31 cellular contexts compared by ENCODE assay signal in genomic region chr14:23622990-23623389, GRCh38. TPM values are rescaled to one million over a fixed set of nuclear protein-coding genes. Genes with fewer than 3 reads are reported as not detected.
"Had no signal": no experiment of that assay in that cellular context is flagged by ENCODE, and none has a peak within 500 bp of the region (broad histone marks: within the 10 kb centered on the region; RNA-seq: fewer than 3 reads in every experiment).

No MANE protein-coding gene starts in this region.

- H3K4me1 ChIP-seq: neural progenitor cell, parathyroid adenoma, psoas muscle, spleen, suprapubic skin, testis, tibial artery, transverse colon, uterus had no signal

- H3K27me3 ChIP-seq: neural progenitor cell, ovary, spleen, testis, transverse colon, upper lobe of right lung, uterus had no signal

- H3K9ac ChIP-seq: neural progenitor cell, parathyroid adenoma had no signal

- H3K9me3 ChIP-seq: ovary, psoas muscle, suprapubic skin, testis, tibial artery, upper lobe of right lung, uterus had no signal

- ATAC-seq: natural killer cell; psoas muscle; right cardiac atrium; sciatic nerve; stimulated activated memory B cell treated with anti-CD40 and anti-IgM and Interleukin-4, amounts not matched to agents 10 μg/mL and 1 μg/mL and 100 μg/mL, for 72 hours; stimulated activated naive CD8-positive, alpha-beta T cell treated with anti-CD3 and anti-CD28 coated beads, Interleukin-15, amount 100 ng/mL, for 72 hours; stimulated activated naive CD8-positive, alpha-beta T cell treated with anti-CD3 and anti-CD28 coated beads, Interleukin-15, Interleukin-2, amounts not matched to agents 100 U/mL and 50 U/mL, for 24 hours; upper lobe of right lung had no signal

- H3K27ac ChIP-seq: neural progenitor cell, ovary, parathyroid adenoma, psoas muscle, skin epidermis, spleen, suprapubic skin, testis, tibial artery, transverse colon, upper lobe of right lung, uterus had no signal

- DNase-seq: natural killer cell; occipital lobe; ovary; posterior cingulate gyrus; psoas muscle; right cardiac atrium; spleen; stimulated activated CD4-positive, alpha-beta T cell treated with anti-CD3 and anti-CD28 coated beads, Interleukin-12 subunit alpha, Interleukin-12 subunit beta, amount 100 ng/mL, for 4 hours; stimulated activated CD4-positive, alpha-beta T cell treated with anti-CD3 and anti-CD28 coated beads, Interleukin-1b, Interleukin-23, amount 100 ng/mL, for 48 hours; stimulated activated CD4-positive, alpha-beta T cell treated with anti-CD3 and anti-CD28 coated beads, Interleukin-4, amount 100 ng/mL, for 1 hour; stimulated activated CD4-positive, alpha-beta T cell treated with anti-CD3 and anti-CD28 coated beads, Interleukin-4, amount 100 ng/mL, for 4 hours; stimulated activated CD8-positive, alpha-beta memory T cell treated with anti-CD3 and anti-CD28 coated beads, Interleukin-4, amount 100 ng/mL, for 48 hours; stimulated activated naive CD4-positive, alpha-beta T cell; stimulated activated naive CD8-positive, alpha-beta T cell treated with anti-CD3 and anti-CD28 coated beads, Interleukin-15, amount 100 ng/mL, for 72 hours; stimulated activated naive CD8-positive, alpha-beta T cell treated with anti-CD3 and anti-CD28 coated beads, Interleukin-15, Interleukin-2, amounts not matched to agents 100 U/mL and 50 U/mL, for 24 hours; substantia nigra; testis; tibial artery; transverse colon; upper lobe of right lung; uterus had no signal

- H3K79me2 ChIP-seq: parathyroid adenoma had no signal

- H3K36me3 ChIP-seq: neural progenitor cell, ovary, spleen, suprapubic skin, tibial artery, transverse colon, upper lobe of right lung, uterus had no signal

- H3K4me3 ChIP-seq: neural progenitor cell, ovary, psoas muscle, skin epidermis, smooth muscle cell, spleen, suprapubic skin, testis, tibial artery, transverse colon, upper lobe of right lung, uterus had no signal

- H3K4me2 ChIP-seq: neural progenitor cell, smooth muscle cell had no signal

- H2AFZ ChIP-seq: neural progenitor cell, parathyroid adenoma had no signal

RNA-seq across cellular contexts. Expression of gene DHRS2, which starts 13.2 kb away (rescaled TPM):
- total RNA-seq: right cardiac atrium, sciatic nerve, transverse colon had no signal
- polyA plus RNA-seq: right cardiac atrium had no signal

RNA-seq across cellular contexts. Expression of gene JPH4, which starts 44.4 kb away (rescaled TPM):
- total RNA-seq: osteoblast, progenitor cell of endocrine pancreas, renal cortical epithelial cell had no signal
- polyA plus RNA-seq: smooth muscle cell had no signal
